2 cellular contexts compared by ENCODE assay signal in genomic region chr19:50835785-50836542, GRCh38.
TF ChIP-seq lines count a peak whose summit lies in the region.

No MANE protein-coding gene starts in this region.

TF ChIP-seq in HCT116, 20 proteins besides CTCF, POLR2A, EP300 and RAD21:
- no peak for TF ChIP-seq ZNF274 (IDR thresholded peaks at IDR 0.05; ENCODE audit: low read depth, low read length)
- TF ChIP-seq FOSL1 (IDR thresholded peaks at IDR 0.05; ENCODE audit: low read depth): no peak
- TF ChIP-seq ZFX (IDR thresholded peaks at IDR 0.05): peak; percentile 54; the same call in 1 of the 2 replicates
- TF ChIP-seq ELF1 (IDR thresholded peaks at IDR 0.05; ENCODE audit: borderline replicate concordance, low read depth): no peak
- TF ChIP-seq MAX (IDR thresholded peaks at IDR 0.05): peak; percentile 80; the same call in 1 of the 2 replicates
- TF ChIP-seq POLR2AphosphoS5 (IDR thresholded peaks at IDR 0.05; ENCODE audit: low read depth, low read length): peak; percentile 98
- peak; percentile 61; the same call in 1 of the 2 replicates for TF ChIP-seq SIN3A (IDR thresholded peaks at IDR 0.05; ENCODE audit: low read depth)

TF ChIP-seq in HepG2, 621 proteins besides CTCF, POLR2A, EP300 and RAD21 (continues in another document):
- TF ChIP-seq ZNF232 (CRISPR knock-in tag; IDR thresholded peaks at IDR 0.05; ENCODE audit: borderline replicate concordance) (no peak), PAWR (CRISPR knock-in tag; IDR thresholded peaks at IDR 0.05; ENCODE audit: borderline replicate concordance) (no peak), HOXA3 (CRISPR knock-in tag; IDR thresholded peaks at IDR 0.05) (peak; percentile 83), SP2 (CRISPR knock-in tag; IDR thresholded peaks at IDR 0.05) (no peak), ZNF121 (CRISPR knock-in tag; IDR thresholded peaks at IDR 0.05) (no peak), PREB (CRISPR knock-in tag; IDR thresholded peaks at IDR 0.05) (no peak), ZNF468 (CRISPR knock-in tag; IDR thresholded peaks at IDR 0.05) (no peak), KLF15 (CRISPR knock-in tag; IDR thresholded peaks at IDR 0.05; ENCODE audit: borderline replicate concordance) (no peak), DDIT3 (CRISPR knock-in tag; IDR thresholded peaks at IDR 0.05) (no peak), ZNF598 (CRISPR knock-in tag; IDR thresholded peaks at IDR 0.05; ENCODE audit: borderline replicate concordance) (no peak), USF2 (IDR thresholded peaks at IDR 0.05; ENCODE audit: low read depth, low read length) (no peak), USF2 (CRISPR knock-in tag; IDR thresholded peaks at IDR 0.05; ENCODE audit: borderline replicate concordance) (no peak), ZNF646 (CRISPR knock-in tag; IDR thresholded peaks at IDR 0.05) (no peak), NR0B2 (CRISPR knock-in tag; IDR thresholded peaks at IDR 0.05) (no peak), GLMP (CRISPR knock-in tag; IDR thresholded peaks at IDR 0.05; ENCODE audit: borderline replicate concordance) (no peak), ZFP36L2 (CRISPR knock-in tag; IDR thresholded peaks at IDR 0.05) (no peak), ZNF431 (CRISPR knock-in tag; IDR thresholded peaks at IDR 0.05; ENCODE audit: borderline replicate concordance, low read depth) (peak; percentile 60; the same call in 1 of the 2 replicates), KDM2A (CRISPR knock-in tag; IDR thresholded peaks at IDR 0.05; ENCODE audit: borderline replicate concordance, low read depth) (peak; percentile 38; the same call in 1 of the 2 replicates), SNRNP70 (IDR thresholded peaks at IDR 0.05; ENCODE audit: low read depth, low read length) (no peak), AGO1 (IDR thresholded peaks at IDR 0.05; ENCODE audit: low read depth, low read length, poor library complexity, severe bottlenecking) (no peak), ZNF740 (CRISPR knock-in tag; IDR thresholded peaks at IDR 0.05) (no peak), HIC2 (CRISPR knock-in tag; IDR thresholded peaks at IDR 0.05; ENCODE audit: low read depth) (no peak), KLF12 (CRISPR knock-in tag; IDR thresholded peaks at IDR 0.05; ENCODE audit: borderline replicate concordance) (no peak), ZNF180 (CRISPR knock-in tag; IDR thresholded peaks at IDR 0.05; ENCODE audit: borderline replicate concordance, low read depth) (no peak), ZNF644 (CRISPR knock-in tag; IDR thresholded peaks at IDR 0.05; ENCODE audit: low read depth) (no peak), MXI1 (IDR thresholded peaks at IDR 0.05; ENCODE audit: borderline replicate concordance, low read depth, low read length) (no peak), SNAPC2 (CRISPR knock-in tag; IDR thresholded peaks at IDR 0.05) (no peak), CBX2 (IDR thresholded peaks at IDR 0.05; ENCODE audit: low read depth, low read length) (no peak), CBX2 (CRISPR knock-in tag; IDR thresholded peaks at IDR 0.05; ENCODE audit: low read depth) (no peak), ZNF580 (CRISPR knock-in tag; IDR thresholded peaks at IDR 0.05; ENCODE audit: borderline replicate concordance, low read depth) (no peak), PRDM4 (CRISPR knock-in tag; IDR thresholded peaks at IDR 0.05; ENCODE audit: borderline replicate concordance) (no peak), RFX3 (CRISPR knock-in tag; IDR thresholded peaks at IDR 0.05) (no peak), WIZ (CRISPR knock-in tag; IDR thresholded peaks at IDR 0.05) (no peak), TOE1 (CRISPR knock-in tag; IDR thresholded peaks at IDR 0.05) (no peak), E2F5 (CRISPR knock-in tag; conservative IDR thresholded peaks at IDR 0.05) (no peak), PHB2 (IDR thresholded peaks at IDR 0.05; ENCODE audit: partially characterized antibody) (no peak), HDAC1 (CRISPR knock-in tag; IDR thresholded peaks at IDR 0.05) (no peak), ZNF7 (CRISPR knock-in tag; IDR thresholded peaks at IDR 0.05) (no peak), YEATS2 (CRISPR knock-in tag; IDR thresholded peaks at IDR 0.05; ENCODE audit: borderline replicate concordance) (no peak), HOXA5 (CRISPR knock-in tag; IDR thresholded peaks at IDR 0.05) (no peak)
